Comparison of ENCODE assay signal across 8 cellular contexts in the genomic region with DNA sequence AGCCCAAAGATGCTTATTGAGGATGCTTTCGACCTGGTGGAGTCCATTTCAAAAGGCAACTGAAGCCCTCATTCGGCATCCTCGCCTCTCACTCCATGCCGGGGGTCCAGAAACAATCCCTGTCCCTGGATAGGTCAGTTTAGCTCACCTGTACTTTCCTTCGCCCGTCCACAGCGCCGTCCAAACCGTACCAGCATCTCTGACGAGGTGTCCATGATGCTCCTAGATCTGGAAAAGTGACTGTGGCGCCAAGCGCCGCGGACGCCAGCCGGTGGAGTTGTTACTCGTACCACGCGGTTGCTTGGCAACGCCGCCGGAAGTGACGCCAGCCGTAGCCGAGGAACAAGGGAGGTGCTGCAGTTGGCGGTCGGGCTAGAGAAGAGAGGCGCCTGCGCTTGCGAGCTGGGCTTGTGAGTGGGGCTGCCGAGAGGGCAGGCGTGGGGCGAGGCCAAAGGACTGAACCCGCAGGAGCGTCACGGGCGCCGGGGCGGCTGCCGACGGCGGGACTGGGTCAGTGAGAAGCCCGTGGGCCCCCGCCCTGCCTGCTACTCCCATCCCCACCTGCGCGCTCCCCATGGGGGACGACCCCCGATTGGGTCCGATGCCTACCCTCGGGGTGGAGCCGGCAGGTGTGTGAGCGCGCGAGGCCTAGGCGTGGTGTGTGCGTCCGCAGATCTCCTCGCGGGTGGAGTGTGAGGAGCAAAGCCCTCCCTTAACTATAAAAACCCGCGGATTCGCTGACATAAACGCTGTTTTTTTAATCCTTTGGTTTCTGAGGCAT.
DNase-seq lines count a peak whose midpoint lies in the region; ATAC-seq and TF ChIP-seq lines count a peak whose summit lies in the region.

A gene with protein sequence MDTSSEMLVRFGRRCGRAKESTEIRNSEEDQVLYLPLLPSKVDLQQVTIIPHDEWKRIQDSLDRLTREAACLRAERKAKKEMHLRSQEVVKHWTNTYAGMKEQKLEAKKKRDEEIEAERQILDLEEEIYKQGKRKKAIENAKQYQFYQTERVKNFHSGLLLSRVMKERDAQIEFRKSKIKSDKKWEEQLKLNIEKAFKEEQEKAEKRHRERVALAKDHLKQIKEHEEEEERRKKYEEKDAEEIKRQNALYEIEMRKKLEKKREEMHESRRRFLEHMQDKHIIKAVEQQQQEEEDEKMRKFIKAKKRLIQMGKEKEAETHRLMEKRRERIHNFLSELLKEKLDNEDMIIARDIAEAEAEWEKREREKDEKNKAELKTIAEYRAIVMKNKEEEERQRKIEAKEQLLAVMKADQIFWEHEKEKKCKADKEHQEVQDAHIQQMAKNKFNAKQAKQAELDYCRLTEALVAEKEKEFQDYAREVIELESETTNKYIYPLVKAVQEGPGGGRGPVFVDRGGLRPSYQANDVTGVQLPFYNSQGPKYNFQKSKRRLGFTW (minus strand): TSS at position 293 of the 781 bp plus-strand sequence. CDS start 78 bp downstream, at position 215.
A gene with protein sequence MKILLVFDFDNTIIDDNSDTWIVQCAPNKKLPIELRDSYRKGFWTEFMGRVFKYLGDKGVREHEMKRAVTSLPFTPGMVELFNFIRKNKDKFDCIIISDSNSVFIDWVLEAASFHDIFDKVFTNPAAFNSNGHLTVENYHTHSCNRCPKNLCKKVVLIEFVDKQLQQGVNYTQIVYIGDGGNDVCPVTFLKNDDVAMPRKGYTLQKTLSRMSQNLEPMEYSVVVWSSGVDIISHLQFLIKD (plus strand): TSS at position 357 of the 781 bp plus-strand sequence. CDS start 6,503 bp downstream, outside the sequence.

- ATAC-seq in GM19324 (IDR thresholded peaks at IDR 0.05; ENCODE audit: low FRiP score, unreplicated experiment) (peak; percentile 100), HG03460 (IDR thresholded peaks at IDR 0.05; ENCODE audit: unreplicated experiment) (peak; percentile 98)

- peaks cover 6% of the 10 kb centered on the region for H3K36me3 ChIP-seq in BLaER1

- H3K9ac ChIP-seq in BLaER1: peak within 1 kb of the TSS; percentile 83

- DNase-seq in NCI-H524 treated with DMSO at 0.1 percent for 48 hours (lab: John Stamatoyannopoulos, UW): peak; percentile 70
- peak; percentile 99 for DNase-seq in activated CD4-positive, alpha-beta T cell treated with anti-CD3 and anti-CD28 coated beads for 48 hours
- DNase-seq in coronary artery (ENCODE audit: low spot score): peak; percentile 100
- DNase-seq in stimulated activated CD4-positive, alpha-beta T cell treated with anti-CD3 and anti-CD28 coated beads, Interleukin-1b, Interleukin-23, amount 100 ng/mL, for 24 hours (ENCODE audit: low read depth in 4 of 4, low spot score in 1 of 4): peak; percentile 97 to 100 (median 98)

- H3K4me1 ChIP-seq in BLaER1: peaks cover 18% of the 10 kb centered on the region

- H3K4me3 ChIP-seq in BLaER1 (peak within 1 kb of the TSS; percentile 79), coronary artery (peak within 1 kb of the TSS; percentile 94)

- no peaks in the 10 kb centered on the region for H3K27me3 ChIP-seq in BLaER1
- H3K27me3 ChIP-seq in layer of hippocampus (ENCODE audit: control insufficient read depth, insufficient read depth, low read length): no peaks in the 10 kb centered on the region

- H3K9me3 ChIP-seq in BLaER1: 0 out of 2 replicates have a peak, but pooled peaks cover 13% of the 10 kb centered on the region

- peak within 1 kb of the TSS; percentile 86 for H3K4me2 ChIP-seq in BLaER1

- H3K27ac ChIP-seq in BLaER1 (peak within 1 kb of the TSS; percentile 64), coronary artery (peak within 1 kb of the TSS; percentile 84 to 88), layer of hippocampus (ENCODE audit: low read depth, low read length) (peak within 1 kb of the TSS; percentile 70)

- TF ChIP-seq CTCF in coronary artery (IDR thresholded peaks at IDR 0.05): no peak

- no peaks in the 10 kb centered on the region for H4K20me1 ChIP-seq in BLaER1

Comparison
In these comparisons a context has a peak if more than half of its experiments do, and no peak if none do; other contexts are left out.
1. Peak in every context shown above with its lines: DNase-seq, ATAC-seq, H3K4me3 ChIP-seq and H3K27ac ChIP-seq.